ENCODE assay signal across 1 cellular context in the genomic region with DNA sequence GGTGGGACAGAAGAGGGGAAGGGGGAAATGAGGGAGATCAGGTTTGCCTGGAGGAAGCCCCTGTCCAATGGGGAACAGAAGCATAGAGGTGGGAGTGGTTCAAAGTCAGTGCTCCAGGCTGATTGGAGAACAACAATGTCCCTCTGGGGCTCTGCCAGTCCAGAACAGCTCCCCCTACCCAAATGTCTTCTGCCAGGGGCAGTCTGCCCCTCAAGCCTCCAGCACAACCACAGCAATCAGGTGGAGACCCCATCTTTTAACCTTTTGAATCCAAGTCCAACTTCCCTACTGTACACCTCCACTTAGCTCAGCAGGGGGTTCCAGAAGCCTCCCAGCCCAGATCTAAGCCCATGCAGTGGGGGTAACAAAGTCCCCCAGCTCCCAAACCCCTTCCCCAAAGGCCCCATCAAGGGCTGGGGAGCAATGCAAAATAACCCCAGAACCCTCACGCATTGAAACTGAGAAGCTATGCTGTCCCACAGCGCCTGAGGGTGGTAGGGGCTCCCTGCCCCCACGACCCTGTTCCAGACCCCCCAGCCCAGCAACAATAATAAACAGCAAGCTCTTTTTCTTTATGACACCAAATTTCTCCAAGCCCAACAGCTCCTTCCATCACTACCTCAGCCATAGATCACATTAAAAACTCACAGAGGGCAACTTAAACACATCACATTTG.
TF ChIP-seq lines count a peak whose summit lies in the region.

No MANE protein-coding gene starts in this region.

TF ChIP-seq in HEK293, 187 proteins besides CTCF, POLR2A, EP300 and RAD21 (continued from another document):
- TF ChIP-seq ZNF292 (tag by site-specific recombination; IDR thresholded peaks at IDR 0.05; ENCODE audit: borderline replicate concordance, low read depth): no peak
